Comparison of ENCODE assay signal across 1 cellular context in the genomic region with DNA sequence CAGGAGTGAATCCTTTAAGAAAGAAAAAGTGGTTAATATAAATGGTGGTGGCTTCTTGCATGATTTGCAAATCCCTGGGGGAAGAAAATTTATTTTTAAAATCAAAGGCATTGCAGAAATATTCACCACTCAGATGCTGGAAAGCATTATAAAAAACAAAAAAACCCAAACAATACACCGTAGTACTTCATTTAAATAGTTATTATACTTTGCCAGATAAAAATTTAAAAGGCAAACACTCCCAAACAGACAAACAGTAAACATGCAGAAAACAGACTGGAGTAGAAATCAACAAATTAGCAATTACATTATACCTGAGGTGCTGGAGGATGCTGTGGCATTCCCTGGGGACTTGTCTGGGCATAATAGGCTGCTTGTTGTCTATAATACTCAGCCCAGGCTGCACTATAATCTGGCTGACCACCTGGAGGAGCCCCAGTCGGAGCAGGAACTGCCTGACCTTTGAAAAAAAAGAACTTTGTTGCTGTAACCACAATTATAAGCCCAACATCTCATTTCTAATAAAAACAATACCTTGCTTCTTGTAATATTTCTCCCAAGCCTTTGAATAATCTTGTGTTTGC.
TF ChIP-seq lines count a peak whose summit lies in the region.

No MANE protein-coding gene starts in this region.

TF ChIP-seq in WTC11, 78 proteins besides CTCF, POLR2A, EP300 and RAD21 (continued from another document):
- TF ChIP-seq, protein P1, sequence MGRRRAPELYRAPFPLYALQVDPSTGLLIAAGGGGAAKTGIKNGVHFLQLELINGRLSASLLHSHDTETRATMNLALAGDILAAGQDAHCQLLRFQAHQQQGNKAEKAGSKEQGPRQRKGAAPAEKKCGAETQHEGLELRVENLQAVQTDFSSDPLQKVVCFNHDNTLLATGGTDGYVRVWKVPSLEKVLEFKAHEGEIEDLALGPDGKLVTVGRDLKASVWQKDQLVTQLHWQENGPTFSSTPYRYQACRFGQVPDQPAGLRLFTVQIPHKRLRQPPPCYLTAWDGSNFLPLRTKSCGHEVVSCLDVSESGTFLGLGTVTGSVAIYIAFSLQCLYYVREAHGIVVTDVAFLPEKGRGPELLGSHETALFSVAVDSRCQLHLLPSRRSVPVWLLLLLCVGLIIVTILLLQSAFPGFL (CRISPR knock-in tag; IDR thresholded peaks at IDR 0.05; ENCODE audit: borderline replicate concordance): no peak
- TF ChIP-seq PRRX2 (CRISPR knock-in tag; IDR thresholded peaks at IDR 0.05) (no peak), HMGA2 (CRISPR knock-in tag; IDR thresholded peaks at IDR 0.05) (no peak), SOX15 (CRISPR knock-in tag; IDR thresholded peaks at IDR 0.05) (no peak), ZNF121 (CRISPR knock-in tag; IDR thresholded peaks at IDR 0.05) (no peak), CBFB (CRISPR knock-in tag; IDR thresholded peaks at IDR 0.05; ENCODE audit: low read depth) (no peak)
